In the genomic region with DNA sequence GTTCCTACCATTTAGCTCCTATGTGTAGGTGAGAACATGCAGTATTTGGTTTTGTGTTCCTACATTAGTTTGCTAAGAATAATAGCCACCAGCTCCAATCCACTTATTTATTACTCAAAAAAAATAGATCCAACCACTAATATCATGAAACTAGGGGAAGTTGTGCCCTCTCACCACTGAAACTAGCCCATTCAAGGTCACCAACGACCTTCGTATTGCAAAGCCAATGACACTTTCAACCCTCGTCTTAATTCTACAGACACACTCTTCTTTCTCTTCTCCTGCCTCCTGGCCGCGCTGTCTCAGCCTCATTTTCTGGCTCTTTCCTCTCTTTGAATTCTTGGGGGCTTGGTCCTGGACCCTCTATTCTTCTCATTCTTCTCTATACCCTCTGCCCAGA, we compare ENCODE assay signal across 1 cellular context.
TF ChIP-seq lines count a peak whose summit lies in the region.

No MANE protein-coding gene starts in this region.

TF ChIP-seq in IMR-90, 13 proteins besides CTCF, POLR2A, EP300 and RAD21:
- TF ChIP-seq SMC3 (IDR thresholded peaks at IDR 0.05; ENCODE audit: low read depth, low read length) = no peak
- TF ChIP-seq BHLHE40 (IDR thresholded peaks at IDR 0.05; ENCODE audit: low read depth, low read length) = no peak
- no peak for TF ChIP-seq FOS (IDR thresholded peaks at IDR 0.05; ENCODE audit: low read depth, low read length)
TF ChIP-seq in IMR-90: peak in this region for 0.
